Comparison of ENCODE assay signal across 8 cellular contexts in the genomic region with DNA sequence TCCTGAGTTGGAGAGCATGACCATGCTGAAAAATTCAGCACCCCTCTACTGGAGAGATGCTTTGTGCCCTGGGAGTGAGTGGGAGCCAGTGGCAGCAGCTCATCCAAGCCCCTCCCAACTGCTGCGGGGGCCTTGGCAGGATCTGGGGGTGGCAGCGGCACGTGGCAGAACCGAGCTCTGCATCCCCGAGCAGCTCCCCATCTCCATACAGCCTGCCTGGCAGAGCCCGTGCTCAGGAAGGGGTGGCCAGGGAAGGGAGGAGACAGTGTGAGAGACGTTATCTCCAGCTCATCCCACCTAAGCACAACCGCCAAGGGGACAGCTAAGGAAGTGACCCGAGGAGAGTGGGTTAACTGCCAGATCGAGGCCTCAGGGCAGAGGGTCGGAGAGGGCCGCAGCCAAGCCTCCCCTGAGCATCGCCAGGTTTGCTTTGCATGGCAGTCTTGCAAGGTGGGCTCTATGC. TPM values are rescaled to one million over a fixed set of nuclear protein-coding genes. Genes with fewer than 3 reads are reported as not detected.
DNase-seq lines count a peak whose midpoint lies in the region; ATAC-seq, FAIRE-seq and TF ChIP-seq lines count a peak whose summit lies in the region.

No MANE protein-coding gene starts in this region.

- POLR2A ChIA-PET in HepG2 (lab: Yijun Ruan, JAX), result interaction anchor here (0.9 to 2.3 kb wide), 6 partner anchors 10 to 153 kb away, joined by 3 to 11 read pairs (median 5); a partner anchor contains a TSS

- TF ChIP-seq CTCF in adrenal gland (IDR thresholded peaks at IDR 0.05) (no peak), HepG2 (CRISPR knock-in tag; IDR thresholded peaks at IDR 0.05) (no peak)

- H2AK5ac ChIP-seq in mesendoderm (ENCODE audit: low read length), result no peak overlapping the region

- TF ChIP-seq POLR2A in adrenal gland (IDR thresholded peaks at IDR 0.05) (no peak), HepG2 (IDR thresholded peaks at IDR 0.05; ENCODE audit: insufficient read depth in 1 of 2, low read depth in 2 of 2, low read length in 2 of 2) (no peak)

- H3K4me2 ChIP-seq in HepG2 (ENCODE audit: low read depth, low read length), result peak overlapping the region; percentile 37
- H3K4me2 ChIP-seq in mesendoderm (ENCODE audit: low read length), result no peak overlapping the region

- intact Hi-C loops in adrenal gland (cut with DNase I) (no loop called here), HepG2 (cut with micrococcal nuclease; ENCODE audit: unreplicated experiment) (loop anchor here (1.0 to 2.0 kb wide), 2 partner anchors 19 to 78 kb away; no protein-coding TSS in a partner anchor)

- CTCF ChIA-PET in HepG2 (lab: Yijun Ruan, JAX; ENCODE audit: low intra/inter-chr PET ratio, low total read pairs), result interaction anchor here (0.9 to 1.7 kb wide), 3 partner anchors 11 to 80 kb away, joined by 3 to 12 read pairs (median 7); no protein-coding TSS in a partner anchor

- no peaks in the 10 kb centered on the region for H3K9me3 ChIP-seq in adrenal gland (replicated peaks in 1 of 3)
- no peaks in the 10 kb centered on the region for H3K9me3 ChIP-seq in HepG2 (ENCODE audit: low read length)

- no peak overlapping the region for H2BK15ac ChIP-seq in mesendoderm (replicated peaks; ENCODE audit: low read depth)

- TF ChIP-seq RAD21 in HepG2 (CRISPR knock-in tag; IDR thresholded peaks at IDR 0.05), result no peak

- H3K79me2 ChIP-seq in HepG2 (ENCODE audit: insufficient read depth, low read length) (peaks cover 73% of the 10 kb centered on the region), mesendoderm (ENCODE audit: control insufficient read depth, insufficient read depth, low read length) (peaks cover 24% of the 10 kb centered on the region)

- 45 to 70% (median 62%) methylated on average over 4 to 13 of the region's 13 CpGs; no CpG with 5 or more reads in 1 of the 4 donors for whole genome bisulfite sequencing in adrenal gland, 4 donors
- 88% methylated on average over 11 of the region's 13 CpGs for WGBS in HepG2 (ENCODE audit: low lambda C conversion rate)
- WGBS in mesendoderm (ENCODE audit: extremely low coverage, insufficient coverage, low lambda C conversion rate), result no CpG with 5 or more reads among the region's 13 CpGs

- ATAC-seq in HepG2, result no peak
- no peak for ATAC-seq in HG02759 (IDR thresholded peaks at IDR 0.05; ENCODE audit: unreplicated experiment)

- H3K79me1 ChIP-seq in mesendoderm (ENCODE audit: low read length), result peaks cover 18% of the 10 kb centered on the region

- no TSS peak for BruUV-seq in HepG2 (replicated peaks; lab: Mats Ljungman, UMichigan)

- no peak overlapping the region for H2BK120ac ChIP-seq in mesendoderm (ENCODE audit: low read depth, low read length)

- H3K18ac ChIP-seq in mesendoderm (ENCODE audit: low read length), result no peak overlapping the region

- H4K8ac ChIP-seq in mesendoderm (ENCODE audit: low read depth, low read length), result no peak overlapping the region

- no peak overlapping the region for H3K23ac ChIP-seq in mesendoderm (ENCODE audit: low read length)

- H3K4me1 ChIP-seq in adrenal gland (replicated peaks in 1 of 2) (peaks cover 38 to 54% of the 10 kb centered on the region in 2 donors), HepG2 (ENCODE audit: insufficient read depth, low read length) (peaks cover 62% of the 10 kb centered on the region), mesendoderm (ENCODE audit: control insufficient read depth, low read depth, low read length) (no peaks in the 10 kb centered on the region)

- no peak for FAIRE-seq in HepG2 (lab: Jason Lieb, UNC)

- in situ Hi-C loops in HepG2 (cut with HindIII; ENCODE audit: extremely low pct_ligation_motif_present, low pct_unique_long_range_greater_than_20kb), result no loop called here

- H3K56ac ChIP-seq in mesendoderm (ENCODE audit: low read length), result no peak overlapping the region

- H3K9ac ChIP-seq in HepG2 (ENCODE audit: insufficient read depth, low read depth, low read length) (peak overlapping the region; percentile 30; the same call in 1 of the 2 replicates), mesendoderm (ENCODE audit: low read length) (no peak overlapping the region)

- H3K4me3 ChIP-seq in adrenal gland, result no peak overlapping the region
- H3K4me3 ChIP-seq in HepG2 (replicated peaks in 1 of 3; ENCODE audit: insufficient read depth in 1 of 3, low read depth in 2 of 3, low read length in 3 of 3), result 0 out of 6 replicates have a peak overlapping the region, but pooled peaks of 1 of the 3 experiments have one; percentile 8
- H3K4me3 ChIP-seq in mesendoderm (ENCODE audit: low read length), result no peak overlapping the region

- H4K5ac ChIP-seq in mesendoderm (ENCODE audit: low read length), result no peak overlapping the region

- H3K36me3 ChIP-seq in adrenal gland (replicated peaks in 1 of 2), result no peaks in the 10 kb centered on the region
- no peaks in the 10 kb centered on the region; a peak in 1 of 5 replicates for H3K36me3 ChIP-seq in HepG2 (replicated peaks in 1 of 2; ENCODE audit: control insufficient read depth in 1 of 2, insufficient read depth in 2 of 2, low read length in 2 of 2)
- no peaks in the 10 kb centered on the region for H3K36me3 ChIP-seq in mesendoderm (ENCODE audit: control insufficient read depth, insufficient read depth, low read length)

- 0 out of 2 replicates have a peak, but pooled peaks cover 3% of the 10 kb centered on the region for H4K20me1 ChIP-seq in HepG2 (ENCODE audit: insufficient read depth, low read length)

- H3K27me3 ChIP-seq in adrenal gland (no peaks in the 10 kb centered on the region), HepG2 (ENCODE audit: control insufficient read depth in 1 of 2, insufficient read depth in 2 of 2, low read length in 2 of 2) (no peaks in the 10 kb centered on the region; a peak in 1 of 5 replicates), mesendoderm (ENCODE audit: insufficient read depth, low read length, poor library complexity) (no peaks in the 10 kb centered on the region)

- H3K4ac ChIP-seq in mesendoderm (ENCODE audit: low read depth, low read length), result no peak overlapping the region

- no peak overlapping the region for H2BK5ac ChIP-seq in mesendoderm (ENCODE audit: low read length)

- TF ChIP-seq EP300 in HepG2 (IDR thresholded peaks at IDR 0.05; ENCODE audit: low read depth in 2 of 2, low read length in 2 of 2) (no peak), HepG2 (CRISPR knock-in tag; IDR thresholded peaks at IDR 0.05; ENCODE audit: borderline replicate concordance) (no peak)

- DNase-seq in DMS53 (lab: John Stamatoyannopoulos, UW) (peak; percentile 59), DMS53 treated with DMSO at 0.1 percent for 48 hours (lab: John Stamatoyannopoulos, UW; ENCODE audit: unreplicated experiment) (no peak), adrenal gland (no peak), HepG2 (ENCODE audit: low spot score) (no peak), superior temporal gyrus (ENCODE audit: extremely low spot score) (peak; percentile 72), mesendoderm (no peak)
- DNase-seq in stimulated activated CD8-positive, alpha-beta memory T cell treated with anti-CD3 and anti-CD28 coated beads, Interleukin-4, amount 100 ng/mL, for 48 hours, result no peak

- H2AFZ ChIP-seq in HepG2 (ENCODE audit: low read length), result no peak overlapping the region

- H3K27ac ChIP-seq in adrenal gland, result peak overlapping the region in 3 of 5 donors; percentile 73 to 85 (median 84)
- H3K27ac ChIP-seq in HepG2 (ENCODE audit: extremely low read length, insufficient read depth, low read length), result peak overlapping the region; percentile 96
- no peak overlapping the region for H3K27ac ChIP-seq in mesendoderm (ENCODE audit: low read depth, low read length)

RNA-seq across cellular contexts. Expression of a gene that starts 17.2 kb away (rescaled TPM):
- total RNA-seq in adrenal gland (10 to 100 TPM; 18.4 to 46.8 (median 31.4) TPM), HepG2 (2016; rRNA removed; fragmentation: Illumina TruSeq; extraction: Trizol) (17.5 and 24.8 TPM in 2 replicates)
- polyA plus RNA-seq in adrenal gland (10 to 100 TPM; 32.9 to 36.5 (median 35.6) TPM), HepG2 (2011; rRNA removed) (35.3 and 38.6 TPM in 2 replicates)
- 20.0 and 27.3 TPM in 2 replicates for total RNA-seq in HepG2 (2016; cell fraction: cytosol; rRNA removed; fragmentation: Illumina TruSeq; extraction: Trizol; ENCODE audit: low read depth)
- total RNA-seq in HepG2 (2016; cell fraction: insoluble cytoplasmic fraction; rRNA removed; fragmentation: Illumina TruSeq; extraction: Trizol), result 14.9 and 23.0 TPM in 2 replicates
- 31.4 and 35.9 TPM in 2 replicates for total RNA-seq in HepG2 (2016; cell fraction: membrane; rRNA removed; fragmentation: Illumina TruSeq; extraction: Trizol)
- 18.6 and 22.0 TPM in 2 replicates for total RNA-seq in HepG2 (2016; cell fraction: nucleus; rRNA removed; fragmentation: Illumina TruSeq; extraction: Trizol)
- polyA plus RNA-seq in HepG2 (2011; cell fraction: cytosol; rRNA removed), result 30.5 and 35.2 TPM in 2 replicates
- 36.6 and 37.4 TPM in 2 replicates for polyA plus RNA-seq in HepG2 (2011; cell fraction: nucleus; rRNA removed)
- polyA plus RNA-seq in HepG2 (2012), result 21.4 and 25.3 TPM in 2 replicates
- polyA plus RNA-seq in HepG2 (2016; cell fraction: cytosol; fragmentation: Illumina TruSeq; extraction: Trizol; ENCODE audit: low read depth), result 32.5 and 40.9 TPM in 2 replicates
- 30.7 and 34.8 TPM in 2 replicates for polyA plus RNA-seq in HepG2 (2016; cell fraction: insoluble cytoplasmic fraction; fragmentation: Illumina TruSeq; extraction: Trizol; ENCODE audit: low read depth)
- polyA plus RNA-seq in HepG2 (2016; cell fraction: membrane; fragmentation: Illumina TruSeq; extraction: Trizol; ENCODE audit: low read depth), result 49.8 and 53.8 TPM in 2 replicates
- polyA plus RNA-seq in HepG2 (2016; cell fraction: nucleus; fragmentation: Illumina TruSeq; extraction: Trizol; ENCODE audit: insufficient read depth, low read depth), result 49.9 and 52.5 TPM in 2 replicates
- 68.5 and 193 TPM in 2 replicates for polyA minus RNA-seq in HepG2 (2011; rRNA and poly(A)+ RNA removed; ENCODE audit: low replicate concordance)
- 12.9 and 15.4 TPM in 2 replicates for polyA minus RNA-seq in HepG2 (2011; cell fraction: cytosol; rRNA and poly(A)+ RNA removed)
- polyA minus RNA-seq in HepG2 (2011; cell fraction: nucleus; rRNA and poly(A)+ RNA removed), result 34.8 and 35.4 TPM in 2 replicates
- 31.9 TPM for polyA plus RNA-seq in mesendoderm (2013, experiment 1 of 2)
- polyA plus RNA-seq in mesendoderm (2013, experiment 2 of 2), result 33.2 TPM

RNA-seq across cellular contexts. Expression of a gene that starts 24.3 kb away (rescaled TPM):
- total RNA-seq in adrenal gland, result 1 to 10 TPM in 2 of 8 donors, under 1 TPM in 3, not detected in 3; 0.19 to 2.3 (median 0.83) TPM
- polyA plus RNA-seq in adrenal gland, result 1 to 10 TPM in 1 of 3 donors, under 1 TPM in 2; 0.22 to 1.5 (median 0.54) TPM
- 0.20 TPM in 1 of 2 replicates, not detected in the other for total RNA-seq in HepG2 (2016; rRNA removed; fragmentation: Illumina TruSeq; extraction: Trizol)
- 0.51 TPM in 1 of 2 replicates, not detected in the other for total RNA-seq in HepG2 (2016; cell fraction: cytosol; rRNA removed; fragmentation: Illumina TruSeq; extraction: Trizol; ENCODE audit: low read depth)
- 0.15 TPM in 1 of 2 replicates, not detected in the other for total RNA-seq in HepG2 (2016; cell fraction: insoluble cytoplasmic fraction; rRNA removed; fragmentation: Illumina TruSeq; extraction: Trizol)
- not detected in 2 replicates for total RNA-seq in HepG2 (2016; cell fraction: membrane; rRNA removed; fragmentation: Illumina TruSeq; extraction: Trizol)
- 0.56 TPM in 1 of 2 replicates, not detected in the other for total RNA-seq in HepG2 (2016; cell fraction: nucleus; rRNA removed; fragmentation: Illumina TruSeq; extraction: Trizol)
- polyA plus RNA-seq in HepG2 (2011; rRNA removed), result 0.44 and 0.49 TPM in 2 replicates
- 0.17 and 0.32 TPM in 2 replicates for polyA plus RNA-seq in HepG2 (2011; cell fraction: cytosol; rRNA removed)
- polyA plus RNA-seq in HepG2 (2011; cell fraction: nucleus; rRNA removed), result 5.3 and 9.9 TPM in 2 replicates
- 0.32 and 0.67 TPM in 2 replicates for polyA plus RNA-seq in HepG2 (2012)
- 0.24 TPM in 1 of 2 replicates, not detected in the other for polyA plus RNA-seq in HepG2 (2016; cell fraction: cytosol; fragmentation: Illumina TruSeq; extraction: Trizol; ENCODE audit: low read depth)
- not detected in 2 replicates for polyA plus RNA-seq in HepG2 (2016; cell fraction: insoluble cytoplasmic fraction; fragmentation: Illumina TruSeq; extraction: Trizol; ENCODE audit: low read depth)
- polyA plus RNA-seq in HepG2 (2016; cell fraction: membrane; fragmentation: Illumina TruSeq; extraction: Trizol; ENCODE audit: low read depth), result not detected in 2 replicates
- 1.1 TPM in 1 of 2 replicates, not detected in the other for polyA plus RNA-seq in HepG2 (2016; cell fraction: nucleus; fragmentation: Illumina TruSeq; extraction: Trizol; ENCODE audit: insufficient read depth, low read depth)
- polyA minus RNA-seq in HepG2 (2011; rRNA and poly(A)+ RNA removed; ENCODE audit: low replicate concordance), result 0.72 and 1.4 TPM in 2 replicates
- 0.88 TPM in 1 of 2 replicates, not detected in the other for polyA minus RNA-seq in HepG2 (2011; cell fraction: cytosol; rRNA and poly(A)+ RNA removed)
- polyA minus RNA-seq in HepG2 (2011; cell fraction: nucleus; rRNA and poly(A)+ RNA removed), result 1.3 and 2.2 TPM in 2 replicates
- 4.1 TPM for polyA plus RNA-seq in mesendoderm (2013, experiment 1 of 2)
- polyA plus RNA-seq in mesendoderm (2013, experiment 2 of 2), result 3.5 TPM

RNA-seq across cellular contexts. Expression of a gene that starts 25.9 kb away (rescaled TPM):
- 100 to 1,000 TPM in 2 of 8 donors, 10 to 100 TPM in 6; 35.6 to 179 (median 72.0) TPM for total RNA-seq in adrenal gland
- 10 to 100 TPM; 24.5 to 49.5 (median 32.6) TPM for polyA plus RNA-seq in adrenal gland
- 16.1 and 16.6 TPM in 2 replicates for total RNA-seq in HepG2 (2016; rRNA removed; fragmentation: Illumina TruSeq; extraction: Trizol)
- total RNA-seq in HepG2 (2016; cell fraction: cytosol; rRNA removed; fragmentation: Illumina TruSeq; extraction: Trizol; ENCODE audit: low read depth), result 10.4 and 11.3 TPM in 2 replicates
- total RNA-seq in HepG2 (2016; cell fraction: insoluble cytoplasmic fraction; rRNA removed; fragmentation: Illumina TruSeq; extraction: Trizol), result 12.3 and 17.2 TPM in 2 replicates
- total RNA-seq in HepG2 (2016; cell fraction: membrane; rRNA removed; fragmentation: Illumina TruSeq; extraction: Trizol), result 21.5 and 21.9 TPM in 2 replicates
- total RNA-seq in HepG2 (2016; cell fraction: nucleus; rRNA removed; fragmentation: Illumina TruSeq; extraction: Trizol), result 20.0 and 24.0 TPM in 2 replicates
- polyA plus RNA-seq in HepG2 (2011; rRNA removed), result 25.2 and 30.1 TPM in 2 replicates
- 19.7 and 22.7 TPM in 2 replicates for polyA plus RNA-seq in HepG2 (2011; cell fraction: cytosol; rRNA removed)
- polyA plus RNA-seq in HepG2 (2011; cell fraction: nucleus; rRNA removed), result 108 and 126 TPM in 2 replicates
- polyA plus RNA-seq in HepG2 (2012), result 22.5 and 36.8 TPM in 2 replicates
- 3.8 and 4.2 TPM in 2 replicates for polyA plus RNA-seq in HepG2 (2016; cell fraction: cytosol; fragmentation: Illumina TruSeq; extraction: Trizol; ENCODE audit: low read depth)
- polyA plus RNA-seq in HepG2 (2016; cell fraction: insoluble cytoplasmic fraction; fragmentation: Illumina TruSeq; extraction: Trizol; ENCODE audit: low read depth), result 24.1 and 30.7 TPM in 2 replicates
- polyA plus RNA-seq in HepG2 (2016; cell fraction: membrane; fragmentation: Illumina TruSeq; extraction: Trizol; ENCODE audit: low read depth), result 16.7 and 17.4 TPM in 2 replicates
- polyA plus RNA-seq in HepG2 (2016; cell fraction: nucleus; fragmentation: Illumina TruSeq; extraction: Trizol; ENCODE audit: insufficient read depth, low read depth), result 72.4 and 76.1 TPM in 2 replicates
- polyA minus RNA-seq in HepG2 (2011; rRNA and poly(A)+ RNA removed; ENCODE audit: low replicate concordance), result 25.3 and 40.6 TPM in 2 replicates
- 8.3 and 11.4 TPM in 2 replicates for polyA minus RNA-seq in HepG2 (2011; cell fraction: cytosol; rRNA and poly(A)+ RNA removed)
- 25.0 and 25.4 TPM in 2 replicates for polyA minus RNA-seq in HepG2 (2011; cell fraction: nucleus; rRNA and poly(A)+ RNA removed)
- polyA plus RNA-seq in mesendoderm (2013, experiment 1 of 2), result 17.5 TPM
- polyA plus RNA-seq in mesendoderm (2013, experiment 2 of 2), result 16.7 TPM

RNA-seq across cellular contexts. Expression of a gene that starts 38.0 kb away (rescaled TPM):
- 10 to 100 TPM in 7 of 8 donors, 1 to 10 TPM in 1; 8.7 to 65.7 (median 24.7) TPM for total RNA-seq in adrenal gland
- 1 to 10 TPM; 5.3 to 9.2 (median 8.6) TPM for polyA plus RNA-seq in adrenal gland
- 14.8 and 18.8 TPM in 2 replicates for total RNA-seq in HepG2 (2016; rRNA removed; fragmentation: Illumina TruSeq; extraction: Trizol)
- 35.6 and 43.0 TPM in 2 replicates for total RNA-seq in HepG2 (2016; cell fraction: cytosol; rRNA removed; fragmentation: Illumina TruSeq; extraction: Trizol; ENCODE audit: low read depth)
- total RNA-seq in HepG2 (2016; cell fraction: insoluble cytoplasmic fraction; rRNA removed; fragmentation: Illumina TruSeq; extraction: Trizol), result 13.0 and 19.7 TPM in 2 replicates
- 47.7 and 65.6 TPM in 2 replicates for total RNA-seq in HepG2 (2016; cell fraction: membrane; rRNA removed; fragmentation: Illumina TruSeq; extraction: Trizol)
- total RNA-seq in HepG2 (2016; cell fraction: nucleus; rRNA removed; fragmentation: Illumina TruSeq; extraction: Trizol), result 12.8 and 17.5 TPM in 2 replicates
- polyA plus RNA-seq in HepG2 (2011; rRNA removed), result 27.7 and 36.4 TPM in 2 replicates
- 26.2 and 47.9 TPM in 2 replicates for polyA plus RNA-seq in HepG2 (2011; cell fraction: cytosol; rRNA removed)
- polyA plus RNA-seq in HepG2 (2011; cell fraction: nucleus; rRNA removed), result 41.2 and 43.3 TPM in 2 replicates
- polyA plus RNA-seq in HepG2 (2012), result 14.8 and 21.6 TPM in 2 replicates
- polyA plus RNA-seq in HepG2 (2016; cell fraction: cytosol; fragmentation: Illumina TruSeq; extraction: Trizol; ENCODE audit: low read depth), result 55.5 and 75.3 TPM in 2 replicates
- 20.6 and 23.9 TPM in 2 replicates for polyA plus RNA-seq in HepG2 (2016; cell fraction: insoluble cytoplasmic fraction; fragmentation: Illumina TruSeq; extraction: Trizol; ENCODE audit: low read depth)
- polyA plus RNA-seq in HepG2 (2016; cell fraction: membrane; fragmentation: Illumina TruSeq; extraction: Trizol; ENCODE audit: low read depth), result 69.4 and 78.8 TPM in 2 replicates
- 25.2 and 32.3 TPM in 2 replicates for polyA plus RNA-seq in HepG2 (2016; cell fraction: nucleus; fragmentation: Illumina TruSeq; extraction: Trizol; ENCODE audit: insufficient read depth, low read depth)
- 74.4 and 118 TPM in 2 replicates for polyA minus RNA-seq in HepG2 (2011; rRNA and poly(A)+ RNA removed; ENCODE audit: low replicate concordance)
- polyA minus RNA-seq in HepG2 (2011; cell fraction: cytosol; rRNA and poly(A)+ RNA removed), result 40.0 and 42.1 TPM in 2 replicates
- polyA minus RNA-seq in HepG2 (2011; cell fraction: nucleus; rRNA and poly(A)+ RNA removed), result 15.6 and 17.8 TPM in 2 replicates
- 12.3 TPM for polyA plus RNA-seq in mesendoderm (2013, experiment 1 of 2)
- 14.4 TPM for polyA plus RNA-seq in mesendoderm (2013, experiment 2 of 2)

RNA-seq across cellular contexts. Expression of a gene that starts 55.5 kb away (rescaled TPM):
- total RNA-seq in adrenal gland (100 to 1,000 TPM in 1 of 8 donors, 10 to 100 TPM in 7; 39.1 to 129 (median 68.1) TPM), HepG2 (2016; rRNA removed; fragmentation: Illumina TruSeq; extraction: Trizol) (16.7 and 18.5 TPM in 2 replicates)
- polyA plus RNA-seq in adrenal gland (10 to 100 TPM; 26.7 to 46.9 (median 40.0) TPM), HepG2 (2011; rRNA removed) (65.4 and 103 TPM in 2 replicates)
- total RNA-seq in HepG2 (2016; cell fraction: cytosol; rRNA removed; fragmentation: Illumina TruSeq; extraction: Trizol; ENCODE audit: low read depth), result 13.5 and 13.9 TPM in 2 replicates
- total RNA-seq in HepG2 (2016; cell fraction: insoluble cytoplasmic fraction; rRNA removed; fragmentation: Illumina TruSeq; extraction: Trizol), result 11.7 and 18.2 TPM in 2 replicates
- total RNA-seq in HepG2 (2016; cell fraction: membrane; rRNA removed; fragmentation: Illumina TruSeq; extraction: Trizol), result 42.0 and 46.1 TPM in 2 replicates
- total RNA-seq in HepG2 (2016; cell fraction: nucleus; rRNA removed; fragmentation: Illumina TruSeq; extraction: Trizol), result 13.4 and 15.1 TPM in 2 replicates
- 63.0 and 69.3 TPM in 2 replicates for polyA plus RNA-seq in HepG2 (2011; cell fraction: cytosol; rRNA removed)
- polyA plus RNA-seq in HepG2 (2011; cell fraction: nucleus; rRNA removed), result 134 and 138 TPM in 2 replicates
- 36.1 and 53.0 TPM in 2 replicates for polyA plus RNA-seq in HepG2 (2012)
- polyA plus RNA-seq in HepG2 (2016; cell fraction: cytosol; fragmentation: Illumina TruSeq; extraction: Trizol; ENCODE audit: low read depth), result 33.4 and 37.1 TPM in 2 replicates
- polyA plus RNA-seq in HepG2 (2016; cell fraction: insoluble cytoplasmic fraction; fragmentation: Illumina TruSeq; extraction: Trizol; ENCODE audit: low read depth), result 18.0 and 19.3 TPM in 2 replicates
- polyA plus RNA-seq in HepG2 (2016; cell fraction: membrane; fragmentation: Illumina TruSeq; extraction: Trizol; ENCODE audit: low read depth), result 54.8 and 59.0 TPM in 2 replicates
- 32.9 and 35.5 TPM in 2 replicates for polyA plus RNA-seq in HepG2 (2016; cell fraction: nucleus; fragmentation: Illumina TruSeq; extraction: Trizol; ENCODE audit: insufficient read depth, low read depth)
- 41.6 and 91.9 TPM in 2 replicates for polyA minus RNA-seq in HepG2 (2011; rRNA and poly(A)+ RNA removed; ENCODE audit: low replicate concordance)
- polyA minus RNA-seq in HepG2 (2011; cell fraction: cytosol; rRNA and poly(A)+ RNA removed), result 15.4 and 21.1 TPM in 2 replicates
- 22.4 and 22.6 TPM in 2 replicates for polyA minus RNA-seq in HepG2 (2011; cell fraction: nucleus; rRNA and poly(A)+ RNA removed)
- polyA plus RNA-seq in mesendoderm (2013, experiment 1 of 2), result 11.0 TPM
- 11.5 TPM for polyA plus RNA-seq in mesendoderm (2013, experiment 2 of 2)

Comparison
In these comparisons a context has a peak if more than half of its experiments do, and no peak if none do; other contexts are left out.
1. DNase-seq: peak in DMS53 (single experiment) and superior temporal gyrus (single experiment); none in DMS53 treated with DMSO at 0.1 percent for 48 hours (single experiment), adrenal gland (0 of 7), HepG2 (single experiment), mesendoderm (single experiment) and stimulated activated CD8-positive, alpha-beta memory T cell treated with anti-CD3 and anti-CD28 coated beads, Interleukin-4, amount 100 ng/mL, for 48 hours (single experiment).